Comparison of ENCODE assay signal across 12 cellular contexts in genomic region chr1:241698177-241698576, GRCh38. TPM values are rescaled to one million over a fixed set of nuclear protein-coding genes. Genes with fewer than 3 reads are reported as not detected.
"Had no signal": no experiment of that assay in that cellular context is flagged by ENCODE, and none has a peak within 500 bp of the region (broad histone marks: within the 10 kb centered on the region; RNA-seq: fewer than 3 reads in every experiment).

No MANE protein-coding gene starts in this region.

- ATAC-seq: GM23338, HCT116 had no signal

- FAIRE-seq: H1, H54 had no signal

- H2AFZ ChIP-seq: GM23248, GM23338 had no signal

- DNase-seq: GM23248, GOT3, H7, H9, HCEC 1CT, HFFc6 had no signal

- H3K4me3 ChIP-seq: GM23248, GM23338, HAP-1 had no signal

- H3K36me3 ChIP-seq: HAP-1 had no signal

- H3K9me3 ChIP-seq: HAP-1 had no signal

- H3K4me1 ChIP-seq: HAP-1 had no signal

- H3K4me2 ChIP-seq: GM23338 had no signal

- H3K9ac ChIP-seq: GM23248 had no signal

- H3K27ac ChIP-seq: GM23248 had no signal

RNA-seq across cellular contexts. Expression of gene WDR64, which starts 46.1 kb away (rescaled TPM):
- total RNA-seq: GM23248, GM23338, H1, H4, H7, H9, HFFc6 had no signal
- polyA plus RNA-seq: GM23248, GM23338 had no signal
